ENCODE assay signal across 3 cellular contexts in genomic region chr2:88537640-88538039, GRCh38.
TF ChIP-seq lines count a peak whose summit lies in the region.

No MANE protein-coding gene starts in this region.

TF ChIP-seq in GM23338, 12 proteins besides CTCF, POLR2A, EP300 and RAD21 (continued from another document and continues in another):
- no peak for TF ChIP-seq ZNF462 (CRISPR knock-in tag; IDR thresholded peaks at IDR 0.05)

TF ChIP-seq in HEK293, 187 proteins besides CTCF, POLR2A, EP300 and RAD21 (continued from another document):
- TF ChIP-seq GLIS1 (tag by site-specific recombination; IDR thresholded peaks at IDR 0.05): 0 out of 2 replicates have a peak, but pooled peaks have one; percentile 12

TF ChIP-seq in H1, 55 proteins besides CTCF, POLR2A, EP300 and RAD21 (continued from another document):
- TF ChIP-seq USF2 (IDR thresholded peaks at IDR 0.05; ENCODE audit: low read length) (no peak), JUN (IDR thresholded peaks at IDR 0.05; ENCODE audit: low read depth, low read length) (no peak), BACH1 (IDR thresholded peaks at IDR 0.05; ENCODE audit: low read length) (no peak), CTBP2 (IDR thresholded peaks at IDR 0.05; ENCODE audit: borderline replicate concordance, insufficient read depth, insufficient read length, low read length) (peak; percentile 52), SIN3A (conservative IDR thresholded peaks at IDR 0.05 in 1 of 2, IDR thresholded peaks at IDR 0.05 in 1 of 2; ENCODE audit: low read depth in 1 of 2, low read length in 2 of 2) (no peak), SP1 (IDR thresholded peaks at IDR 0.05; ENCODE audit: low read depth, low read length) (0 out of 2 replicates have a peak, but pooled peaks have one; percentile 34), SUZ12 (IDR thresholded peaks at IDR 0.05; ENCODE audit: low read length) (no peak), POU5F1 (IDR thresholded peaks at IDR 0.05; ENCODE audit: low read depth, low read length) (no peak), RFX5 (IDR thresholded peaks at IDR 0.05; ENCODE audit: borderline replicate concordance, low read depth, low read length) (no peak)
TF ChIP-seq in H1: peak in this region for 2.
